Comparison of ENCODE assay signal across 8 cellular contexts in the genomic region with DNA sequence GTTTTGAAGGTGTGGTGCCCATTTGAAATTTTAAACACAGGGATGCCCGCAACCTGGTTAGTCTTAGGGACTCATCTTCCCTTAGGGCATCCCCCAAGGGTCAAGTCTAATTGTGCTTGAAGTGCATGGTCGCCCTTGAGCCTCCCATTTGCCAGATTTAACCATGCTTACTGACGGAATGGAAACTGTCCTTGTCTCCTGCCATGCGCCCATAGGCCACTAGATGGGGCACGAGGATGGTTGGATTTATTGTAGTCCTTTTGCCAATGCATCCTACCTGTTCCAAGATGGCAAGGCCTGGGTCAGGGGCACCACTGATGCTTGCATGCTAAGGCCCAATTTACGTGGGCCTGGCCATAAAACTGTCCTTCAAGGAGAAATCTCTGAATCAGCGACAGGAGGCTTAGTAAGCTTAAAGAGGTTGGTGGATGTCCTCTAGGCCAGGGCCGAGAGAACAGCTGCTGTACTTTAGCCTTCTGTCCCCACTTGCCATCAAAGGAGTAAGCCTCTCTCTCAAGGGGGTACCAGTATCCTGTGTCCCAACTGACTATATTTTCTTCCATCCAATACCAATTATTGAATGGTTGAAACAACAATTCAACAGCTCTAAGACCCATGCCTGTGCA.
DNase-seq lines count a peak whose midpoint lies in the region; ATAC-seq and TF ChIP-seq lines count a peak whose summit lies in the region.

No MANE protein-coding gene starts in this region.

- no peaks in the 10 kb centered on the region for H3K36me3 ChIP-seq in DOHH2 (ENCODE audit: control insufficient read depth, low read length)

- H4K20me1 ChIP-seq in DOHH2 (ENCODE audit: control insufficient read depth, insufficient read depth, low read depth, low read length): no peaks in the 10 kb centered on the region

- H3K9me2 ChIP-seq in DOHH2 (replicated peaks; ENCODE audit: control insufficient read depth, low read length): no peaks in the 10 kb centered on the region

- no peaks in the 10 kb centered on the region for H3K4me1 ChIP-seq in DOHH2 (ENCODE audit: control insufficient read depth, low read length)

- no peaks in the 10 kb centered on the region for H3F3A ChIP-seq in DOHH2 (ENCODE audit: control insufficient read depth, insufficient read depth)

- H3K79me2 ChIP-seq in DOHH2 (ENCODE audit: control insufficient read depth, low read length): no peaks in the 10 kb centered on the region

- DNase-seq in NCI-H460 (ENCODE audit: extremely low read depth, low read depth) (peak; percentile 41), astrocyte of the cerebellum (ENCODE audit: low read depth) (peak; percentile 12), iris pigment epithelial cell (ENCODE audit: low read depth) (peak; percentile 47), superior temporal gyrus (ENCODE audit: extremely low spot score) (peak; percentile 59), NCI-H2227 (lab: John Stamatoyannopoulos, UW; ENCODE audit: unreplicated experiment) (no peak)

- H3K9me3 ChIP-seq in DOHH2 (ENCODE audit: control insufficient read depth, insufficient read depth, low read length): no peaks in the 10 kb centered on the region

- no peak overlapping the region for H3K27ac ChIP-seq in DOHH2 (ENCODE audit: low read depth, low read length)

- ATAC-seq in GM19023 (IDR thresholded peaks at IDR 0.05; ENCODE audit: unreplicated experiment) (peak; percentile 78), HG03064 (IDR thresholded peaks at IDR 0.05; ENCODE audit: low read depth, unreplicated experiment) (peak; percentile 78)

- TF ChIP-seq CTCF in DOHH2 (IDR thresholded peaks at IDR 0.05; ENCODE audit: low read depth, low read length, poor library complexity, severe bottlenecking) (peak; percentile 86), astrocyte of the cerebellum (IDR thresholded peaks at IDR 0.05; ENCODE audit: low read depth, low read length, missing control alignments) (peak; percentile 84)

- no peak overlapping the region for H3K4me2 ChIP-seq in DOHH2 (ENCODE audit: low read length)

- in situ Hi-C loops in astrocyte of the cerebellum (cut with HindIII; ENCODE audit: low sequenced_read_pairs): no loop called here

- H3K4me3 ChIP-seq in DOHH2 (ENCODE audit: low read length): no peak overlapping the region
- H3K4me3 ChIP-seq in astrocyte of the cerebellum (ENCODE audit: low read depth, low read length): no peak overlapping the region

- H3K27me3 ChIP-seq in DOHH2 (ENCODE audit: control insufficient read depth, low read length): no peaks in the 10 kb centered on the region
